1 cellular context compared by ENCODE assay signal in the genomic region with DNA sequence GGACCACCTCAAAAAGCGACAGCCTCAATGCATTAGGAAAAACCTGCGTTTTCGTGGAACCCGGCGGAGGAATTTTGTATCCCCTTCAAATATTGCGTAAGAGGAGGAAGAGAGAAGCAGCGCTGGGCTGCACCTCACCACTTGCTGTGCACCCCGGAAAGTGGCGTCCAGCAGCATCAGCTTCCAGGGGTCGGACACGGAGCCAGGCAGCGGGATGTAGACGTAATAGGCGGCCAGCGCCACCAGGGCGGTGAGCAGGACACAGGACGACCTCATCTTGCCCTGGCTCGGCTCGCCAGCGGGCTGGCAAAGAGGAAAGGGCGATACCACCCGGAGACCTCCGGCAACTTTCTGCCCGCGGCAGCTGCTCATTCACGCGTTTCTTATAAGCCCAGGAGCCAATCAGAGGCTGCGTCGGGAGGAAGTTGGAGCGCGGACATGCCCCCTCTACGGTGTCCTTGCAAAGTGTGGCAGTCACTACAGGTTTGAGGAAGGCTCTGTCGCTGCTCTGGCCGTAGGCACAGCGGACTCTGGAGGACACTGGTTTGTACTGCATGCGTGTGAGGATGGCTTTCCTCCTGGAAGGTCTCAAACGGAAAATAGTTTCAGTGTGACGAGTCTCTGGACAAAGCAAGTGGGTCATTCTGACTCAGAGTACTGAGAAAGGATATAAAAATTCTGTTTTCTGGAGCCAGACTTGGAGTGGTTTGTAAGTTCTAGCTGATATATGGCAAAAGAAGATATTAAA.
A peak's percentile ranks its signal among the peaks of the same experiment; 100 is the strongest.
TF ChIP-seq lines count a peak whose summit lies in the region.

A gene with protein sequence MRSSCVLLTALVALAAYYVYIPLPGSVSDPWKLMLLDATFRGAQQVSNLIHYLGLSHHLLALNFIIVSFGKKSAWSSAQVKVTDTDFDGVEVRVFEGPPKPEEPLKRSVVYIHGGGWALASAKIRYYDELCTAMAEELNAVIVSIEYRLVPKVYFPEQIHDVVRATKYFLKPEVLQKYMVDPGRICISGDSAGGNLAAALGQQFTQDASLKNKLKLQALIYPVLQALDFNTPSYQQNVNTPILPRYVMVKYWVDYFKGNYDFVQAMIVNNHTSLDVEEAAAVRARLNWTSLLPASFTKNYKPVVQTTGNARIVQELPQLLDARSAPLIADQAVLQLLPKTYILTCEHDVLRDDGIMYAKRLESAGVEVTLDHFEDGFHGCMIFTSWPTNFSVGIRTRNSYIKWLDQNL (minus strand): TSS at position 359 of the 748 bp plus-strand sequence. CDS start 83 bp downstream, at position 276.

TF ChIP-seq in HepG2, 621 proteins besides CTCF, POLR2A, EP300 and RAD21 (continued from another document and continues in another):
- TF ChIP-seq ZNF451 (CRISPR knock-in tag; IDR thresholded peaks at IDR 0.05) (peak; percentile 54; the same call in 1 of the 2 replicates), BORCS8-MEF2B (CRISPR knock-in tag; IDR thresholded peaks at IDR 0.05) (peak; percentile 36; the same call in 1 of the 2 replicates), MIER3 (CRISPR knock-in tag; IDR thresholded peaks at IDR 0.05; ENCODE audit: borderline replicate concordance) (no peak), ZNF841 (CRISPR knock-in tag; IDR thresholded peaks at IDR 0.05; ENCODE audit: borderline replicate concordance) (no peak), ZMYM3 (CRISPR knock-in tag; IDR thresholded peaks at IDR 0.05) (no peak), ZNF550 (CRISPR knock-in tag; IDR thresholded peaks at IDR 0.05; ENCODE audit: borderline replicate concordance) (no peak), SP140L (CRISPR knock-in tag; IDR thresholded peaks at IDR 0.05; ENCODE audit: borderline replicate concordance) (no peak), KLF6 (CRISPR knock-in tag; IDR thresholded peaks at IDR 0.05) (peak; percentile 27; the same call in 1 of the 2 replicates), ZNF607 (CRISPR knock-in tag; IDR thresholded peaks at IDR 0.05; ENCODE audit: borderline replicate concordance) (no peak), SRF (IDR thresholded peaks at IDR 0.05; ENCODE audit: low read depth, low read length) (no peak), ZSCAN12 (CRISPR knock-in tag; IDR thresholded peaks at IDR 0.05) (no peak), ZNF563 (CRISPR knock-in tag; IDR thresholded peaks at IDR 0.05) (no peak), SIN3B (IDR thresholded peaks at IDR 0.05; ENCODE audit: low read length) (no peak), SMC3 (IDR thresholded peaks at IDR 0.05; ENCODE audit: low read length) (peak; percentile 83), ZNF720 (CRISPR knock-in tag; IDR thresholded peaks at IDR 0.05) (no peak), DNMT1 (CRISPR knock-in tag; IDR thresholded peaks at IDR 0.05) (peak; percentile 71; the same call in 1 of the 2 replicates), ZNF570 (CRISPR knock-in tag; IDR thresholded peaks at IDR 0.05; ENCODE audit: borderline replicate concordance) (no peak), SPEN (CRISPR knock-in tag; IDR thresholded peaks at IDR 0.05; ENCODE audit: low read depth) (peak; percentile 59; the same call in 1 of the 2 replicates)
- TF ChIP-seq, protein P1, sequence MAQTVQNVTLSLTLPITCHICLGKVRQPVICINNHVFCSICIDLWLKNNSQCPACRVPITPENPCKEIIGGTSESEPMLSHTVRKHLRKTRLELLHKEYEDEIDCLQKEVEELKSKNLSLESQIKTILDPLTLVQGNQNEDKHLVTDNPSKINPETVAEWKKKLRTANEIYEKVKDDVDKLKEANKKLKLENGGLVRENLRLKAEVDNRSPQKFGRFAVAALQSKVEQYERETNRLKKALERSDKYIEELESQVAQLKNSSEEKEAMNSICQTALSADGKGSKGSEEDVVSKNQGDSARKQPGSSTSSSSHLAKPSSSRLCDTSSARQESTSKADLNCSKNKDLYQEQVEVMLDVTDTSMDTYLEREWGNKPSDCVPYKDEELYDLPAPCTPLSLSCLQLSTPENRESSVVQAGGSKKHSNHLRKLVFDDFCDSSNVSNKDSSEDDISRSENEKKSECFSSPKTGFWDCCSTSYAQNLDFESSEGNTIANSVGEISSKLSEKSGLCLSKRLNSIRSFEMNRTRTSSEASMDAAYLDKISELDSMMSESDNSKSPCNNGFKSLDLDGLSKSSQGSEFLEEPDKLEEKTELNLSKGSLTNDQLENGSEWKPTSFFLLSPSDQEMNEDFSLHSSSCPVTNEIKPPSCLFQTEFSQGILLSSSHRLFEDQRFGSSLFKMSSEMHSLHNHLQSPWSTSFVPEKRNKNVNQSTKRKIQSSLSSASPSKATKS (CRISPR knock-in tag; IDR thresholded peaks at IDR 0.05) = no peak
- TF ChIP-seq, protein P2, sequence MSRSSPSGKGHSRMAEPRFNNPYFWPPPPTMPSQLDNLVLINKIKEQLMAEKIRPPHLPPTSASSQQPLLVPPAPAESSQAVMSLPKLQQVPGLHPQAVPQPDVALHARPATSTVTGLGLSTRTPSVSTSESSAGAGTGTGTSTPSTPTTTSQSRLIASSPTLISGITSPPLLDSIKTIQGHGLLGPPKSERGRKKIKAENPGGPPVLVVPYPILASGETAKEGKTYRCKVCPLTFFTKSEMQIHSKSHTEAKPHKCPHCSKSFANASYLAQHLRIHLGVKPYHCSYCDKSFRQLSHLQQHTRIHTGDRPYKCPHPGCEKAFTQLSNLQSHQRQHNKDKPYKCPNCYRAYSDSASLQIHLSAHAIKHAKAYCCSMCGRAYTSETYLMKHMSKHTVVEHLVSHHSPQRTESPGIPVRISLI (CRISPR knock-in tag; IDR thresholded peaks at IDR 0.05; ENCODE audit: borderline replicate concordance) = peak; percentile 47; the same call in 1 of the 2 replicates
- TF ChIP-seq, protein P3, sequence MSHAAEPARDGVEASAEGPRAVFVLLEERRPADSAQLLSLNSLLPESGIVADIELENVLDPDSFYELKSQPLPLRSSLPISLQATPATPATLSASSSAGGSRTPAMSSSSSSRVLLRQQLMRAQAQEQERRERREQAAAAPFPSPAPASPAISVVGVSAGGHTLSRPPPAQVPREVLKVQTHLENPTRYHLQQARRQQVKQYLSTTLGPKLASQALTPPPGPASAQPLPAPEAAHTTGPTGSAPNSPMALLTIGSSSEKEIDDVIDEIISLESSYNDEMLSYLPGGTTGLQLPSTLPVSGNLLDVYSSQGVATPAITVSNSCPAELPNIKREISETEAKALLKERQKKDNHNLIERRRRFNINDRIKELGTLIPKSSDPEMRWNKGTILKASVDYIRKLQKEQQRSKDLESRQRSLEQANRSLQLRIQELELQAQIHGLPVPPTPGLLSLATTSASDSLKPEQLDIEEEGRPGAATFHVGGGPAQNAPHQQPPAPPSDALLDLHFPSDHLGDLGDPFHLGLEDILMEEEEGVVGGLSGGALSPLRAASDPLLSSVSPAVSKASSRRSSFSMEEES (CRISPR knock-in tag; IDR thresholded peaks at IDR 0.05) = peak; percentile 39; the same call in 1 of the 2 replicates
- TF ChIP-seq, protein P4, sequence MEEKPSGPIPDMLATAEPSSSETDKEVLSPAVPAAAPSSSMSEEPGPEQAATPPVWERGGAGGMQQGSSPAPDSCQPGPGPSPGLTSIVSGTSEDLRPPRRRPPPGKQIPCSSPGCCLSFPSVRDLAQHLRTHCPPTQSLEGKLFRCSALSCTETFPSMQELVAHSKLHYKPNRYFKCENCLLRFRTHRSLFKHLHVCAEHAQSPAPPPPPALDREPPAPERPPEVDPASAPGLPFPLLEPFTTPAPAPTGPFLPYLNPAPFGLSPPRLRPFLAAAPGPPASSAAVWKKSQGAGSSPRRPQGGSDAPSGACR (CRISPR knock-in tag; IDR thresholded peaks at IDR 0.05) = no peak
- TF ChIP-seq, protein P5, sequence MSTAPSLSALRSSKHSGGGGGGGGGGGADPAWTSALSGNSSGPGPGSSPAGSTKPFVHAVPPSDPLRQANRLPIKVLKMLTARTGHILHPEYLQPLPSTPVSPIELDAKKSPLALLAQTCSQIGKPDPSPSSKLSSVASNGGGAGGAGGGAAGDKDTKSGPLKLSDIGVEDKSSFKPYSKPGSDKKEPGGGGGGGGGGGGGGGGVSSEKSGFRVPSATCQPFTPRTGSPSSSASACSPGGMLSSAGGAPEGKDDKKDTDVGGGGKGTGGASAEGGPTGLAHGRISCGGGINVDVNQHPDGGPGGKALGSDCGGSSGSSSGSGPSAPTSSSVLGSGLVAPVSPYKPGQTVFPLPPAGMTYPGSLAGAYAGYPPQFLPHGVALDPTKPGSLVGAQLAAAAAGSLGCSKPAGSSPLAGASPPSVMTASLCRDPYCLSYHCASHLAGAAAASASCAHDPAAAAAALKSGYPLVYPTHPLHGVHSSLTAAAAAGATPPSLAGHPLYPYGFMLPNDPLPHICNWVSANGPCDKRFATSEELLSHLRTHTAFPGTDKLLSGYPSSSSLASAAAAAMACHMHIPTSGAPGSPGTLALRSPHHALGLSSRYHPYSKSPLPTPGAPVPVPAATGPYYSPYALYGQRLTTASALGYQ (CRISPR knock-in tag; IDR thresholded peaks at IDR 0.05) = no peak; the same call in 1 of the 2 replicates
- TF ChIP-seq, protein P6, sequence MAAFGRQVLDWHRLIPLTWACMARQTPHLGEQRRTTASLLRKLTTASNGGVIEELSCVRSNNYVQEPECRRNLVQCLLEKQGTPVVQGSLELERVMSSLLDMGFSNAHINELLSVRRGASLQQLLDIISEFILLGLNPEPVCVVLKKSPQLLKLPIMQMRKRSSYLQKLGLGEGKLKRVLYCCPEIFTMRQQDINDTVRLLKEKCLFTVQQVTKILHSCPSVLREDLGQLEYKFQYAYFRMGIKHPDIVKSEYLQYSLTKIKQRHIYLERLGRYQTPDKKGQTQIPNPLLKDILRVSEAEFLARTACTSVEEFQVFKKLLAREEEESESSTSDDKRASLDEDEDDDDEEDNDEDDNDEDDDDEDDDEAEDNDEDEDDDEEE (CRISPR knock-in tag; IDR thresholded peaks at IDR 0.05) = peak; percentile 52; the same call in 1 of the 2 replicates
- TF ChIP-seq, protein P7, sequence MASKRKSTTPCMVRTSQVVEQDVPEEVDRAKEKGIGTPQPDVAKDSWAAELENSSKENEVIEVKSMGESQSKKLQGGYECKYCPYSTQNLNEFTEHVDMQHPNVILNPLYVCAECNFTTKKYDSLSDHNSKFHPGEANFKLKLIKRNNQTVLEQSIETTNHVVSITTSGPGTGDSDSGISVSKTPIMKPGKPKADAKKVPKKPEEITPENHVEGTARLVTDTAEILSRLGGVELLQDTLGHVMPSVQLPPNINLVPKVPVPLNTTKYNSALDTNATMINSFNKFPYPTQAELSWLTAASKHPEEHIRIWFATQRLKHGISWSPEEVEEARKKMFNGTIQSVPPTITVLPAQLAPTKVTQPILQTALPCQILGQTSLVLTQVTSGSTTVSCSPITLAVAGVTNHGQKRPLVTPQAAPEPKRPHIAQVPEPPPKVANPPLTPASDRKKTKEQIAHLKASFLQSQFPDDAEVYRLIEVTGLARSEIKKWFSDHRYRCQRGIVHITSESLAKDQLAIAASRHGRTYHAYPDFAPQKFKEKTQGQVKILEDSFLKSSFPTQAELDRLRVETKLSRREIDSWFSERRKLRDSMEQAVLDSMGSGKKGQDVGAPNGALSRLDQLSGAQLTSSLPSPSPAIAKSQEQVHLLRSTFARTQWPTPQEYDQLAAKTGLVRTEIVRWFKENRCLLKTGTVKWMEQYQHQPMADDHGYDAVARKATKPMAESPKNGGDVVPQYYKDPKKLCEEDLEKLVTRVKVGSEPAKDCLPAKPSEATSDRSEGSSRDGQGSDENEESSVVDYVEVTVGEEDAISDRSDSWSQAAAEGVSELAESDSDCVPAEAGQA (IDR thresholded peaks at IDR 0.05; ENCODE audit: low read depth) = peak; percentile 56; the same call in 1 of the 2 replicates
- TF ChIP-seq, protein P7 (CRISPR knock-in tag; IDR thresholded peaks at IDR 0.05; ENCODE audit: borderline replicate concordance) = no peak
- TF ChIP-seq, protein P8, sequence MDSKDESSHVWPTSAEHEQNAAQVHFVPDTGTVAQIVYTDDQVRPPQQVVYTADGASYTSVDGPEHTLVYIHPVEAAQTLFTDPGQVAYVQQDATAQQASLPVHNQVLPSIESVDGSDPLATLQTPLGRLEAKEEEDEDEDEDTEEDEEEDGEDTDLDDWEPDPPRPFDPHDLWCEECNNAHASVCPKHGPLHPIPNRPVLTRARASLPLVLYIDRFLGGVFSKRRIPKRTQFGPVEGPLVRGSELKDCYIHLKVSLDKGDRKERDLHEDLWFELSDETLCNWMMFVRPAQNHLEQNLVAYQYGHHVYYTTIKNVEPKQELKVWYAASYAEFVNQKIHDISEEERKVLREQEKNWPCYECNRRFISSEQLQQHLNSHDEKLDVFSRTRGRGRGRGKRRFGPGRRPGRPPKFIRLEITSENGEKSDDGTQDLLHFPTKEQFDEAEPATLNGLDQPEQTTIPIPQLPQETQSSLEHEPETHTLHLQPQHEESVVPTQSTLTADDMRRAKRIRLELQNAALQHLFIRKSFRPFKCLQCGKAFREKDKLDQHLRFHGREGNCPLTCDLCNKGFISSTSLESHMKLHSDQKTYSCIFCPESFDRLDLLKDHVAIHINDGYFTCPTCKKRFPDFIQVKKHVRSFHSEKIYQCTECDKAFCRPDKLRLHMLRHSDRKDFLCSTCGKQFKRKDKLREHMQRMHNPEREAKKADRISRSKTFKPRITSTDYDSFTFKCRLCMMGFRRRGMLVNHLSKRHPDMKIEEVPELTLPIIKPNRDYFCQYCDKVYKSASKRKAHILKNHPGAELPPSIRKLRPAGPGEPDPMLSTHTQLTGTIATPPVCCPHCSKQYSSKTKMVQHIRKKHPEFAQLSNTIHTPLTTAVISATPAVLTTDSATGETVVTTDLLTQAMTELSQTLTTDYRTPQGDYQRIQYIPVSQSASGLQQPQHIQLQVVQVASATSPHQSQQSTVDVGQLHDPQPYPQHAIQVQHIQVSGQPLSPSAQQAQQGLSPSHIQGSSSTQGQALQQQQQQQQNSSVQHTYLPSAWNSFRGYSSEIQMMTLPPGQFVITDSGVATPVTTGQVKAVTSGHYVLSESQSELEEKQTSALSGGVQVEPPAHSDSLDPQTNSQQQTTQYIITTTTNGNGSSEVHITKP (CRISPR knock-in tag; IDR thresholded peaks at IDR 0.05; ENCODE audit: low read depth) = peak; percentile 90
- TF ChIP-seq, protein P9, sequence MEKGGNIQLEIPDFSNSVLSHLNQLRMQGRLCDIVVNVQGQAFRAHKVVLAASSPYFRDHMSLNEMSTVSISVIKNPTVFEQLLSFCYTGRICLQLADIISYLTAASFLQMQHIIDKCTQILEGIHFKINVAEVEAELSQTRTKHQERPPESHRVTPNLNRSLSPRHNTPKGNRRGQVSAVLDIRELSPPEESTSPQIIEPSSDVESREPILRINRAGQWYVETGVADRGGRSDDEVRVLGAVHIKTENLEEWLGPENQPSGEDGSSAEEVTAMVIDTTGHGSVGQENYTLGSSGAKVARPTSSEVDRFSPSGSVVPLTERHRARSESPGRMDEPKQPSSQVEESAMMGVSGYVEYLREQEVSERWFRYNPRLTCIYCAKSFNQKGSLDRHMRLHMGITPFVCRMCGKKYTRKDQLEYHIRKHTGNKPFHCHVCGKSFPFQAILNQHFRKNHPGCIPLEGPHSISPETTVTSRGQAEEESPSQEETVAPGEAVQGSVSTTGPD (CRISPR knock-in tag; IDR thresholded peaks at IDR 0.05) = no peak
